Comparison of ENCODE assay signal across 10 cellular contexts in genomic region chr3:170867552-170867951, GRCh38. TPM values are rescaled to one million over a fixed set of nuclear protein-coding genes. Genes with fewer than 3 reads are reported as not detected.
DNase-seq lines count a peak whose midpoint lies in the region; ATAC-seq and TF ChIP-seq lines count a peak whose summit lies in the region.
"Had no signal": no experiment of that assay in that cellular context is flagged by ENCODE, and none has a peak within 500 bp of the region (broad histone marks: within the 10 kb centered on the region; RNA-seq: fewer than 3 reads in every experiment).

No MANE protein-coding gene starts in this region.

- CTCF ChIA-PET in activated naive CD4-positive, alpha-beta T cell treated with anti-CD3 and anti-CD28 coated beads, Interleukin-2, amount 10 ng/mL, durations not matched to agents 7 days and 5 days (lab: Charles Lee), result interaction anchor here (1.0 to 1.1 kb wide), 2 partner anchors 19 to 454 kb away, joined by 3 read pairs; no protein-coding TSS in a partner anchor
- CTCF ChIA-PET in WTC11 (lab: Charles Lee), result no interaction called here

- H3K27me3 Mint-ChIP-seq in activated naive CD4-positive, alpha-beta T cell treated with anti-CD3 and anti-CD28 coated beads, Interleukin-2, amount 10 ng/mL, durations not matched to agents 7 days and 5 days, result no peaks in the 10 kb centered on the region
- H3K27me3 Mint-ChIP-seq in WTC11 (ENCODE audit: low read depth), result no peaks in the 10 kb centered on the region
- H3K27me3 Mint-ChIP-seq in stimulated activated naive B cell treated with anti-CD40 and anti-IgM and Interleukin-4, amounts not matched to agents 10 μg/mL and 1 μg/mL and 100 μg/mL, for 72 hours, result no peaks in the 10 kb centered on the region

- peak overlapping the region; percentile 37 for H3K4me3 Mint-ChIP-seq in activated naive CD4-positive, alpha-beta T cell treated with anti-CD3 and anti-CD28 coated beads, Interleukin-2, amount 10 ng/mL, durations not matched to agents 7 days and 5 days
- H3K4me3 Mint-ChIP-seq in WTC11, result peak overlapping the region; percentile 41
- H3K4me3 Mint-ChIP-seq in stimulated activated naive B cell treated with anti-CD40 and anti-IgM and Interleukin-4, amounts not matched to agents 10 μg/mL and 1 μg/mL and 100 μg/mL, for 72 hours, result peak overlapping the region; percentile 55 to 62

- peaks cover 33% of the 10 kb centered on the region for H3K4me1 Mint-ChIP-seq in activated naive CD4-positive, alpha-beta T cell treated with anti-CD3 and anti-CD28 coated beads, Interleukin-2, amount 10 ng/mL, durations not matched to agents 7 days and 5 days
- peaks cover 25% of the 10 kb centered on the region for H3K4me1 Mint-ChIP-seq in WTC11
- peaks cover 12 to 24% of the 10 kb centered on the region in 2 donors for H3K4me1 Mint-ChIP-seq in stimulated activated naive B cell treated with anti-CD40 and anti-IgM and Interleukin-4, amounts not matched to agents 10 μg/mL and 1 μg/mL and 100 μg/mL, for 72 hours

- no peak for DNase-seq in activated naive CD4-positive, alpha-beta T cell treated with anti-CD3 and anti-CD28 coated beads, Interleukin-2, amount 10 ng/mL, durations not matched to agents 7 days and 5 days
- DNase-seq in activated naive CD4-positive, alpha-beta T cell (lab: John Stamatoyannopoulos, UW), result no peak
- no peak for DNase-seq in WTC11 (ENCODE audit: low spot score)
- DNase-seq in fibroblast of villous mesenchyme (ENCODE audit: low read depth), result peak; percentile 21
- DNase-seq in stimulated activated naive B cell treated with anti-CD40 and anti-IgM and Interleukin-4, amounts not matched to agents 10 μg/mL and 1 μg/mL and 100 μg/mL, for 72 hours, result no peak
- no peak for DNase-seq in AML-193 (lab: John Stamatoyannopoulos, UW)
- DNase-seq in germinal center (ENCODE audit: low spot score), result no peak
- DNase-seq in NCI-H2171 treated with DMSO at 0.1 percent for 48 hours (lab: John Stamatoyannopoulos, UW), result no peak
- DNase-seq: H7, NCI-H446 treated with DMSO at 0.1 percent for 48 hours had no signal

- H3K36me3 Mint-ChIP-seq in activated naive CD4-positive, alpha-beta T cell treated with anti-CD3 and anti-CD28 coated beads, Interleukin-2, amount 10 ng/mL, durations not matched to agents 7 days and 5 days, result peaks cover 40% of the 10 kb centered on the region
- H3K36me3 Mint-ChIP-seq in WTC11, result peaks cover 41% of the 10 kb centered on the region
- H3K36me3 Mint-ChIP-seq in stimulated activated naive B cell treated with anti-CD40 and anti-IgM and Interleukin-4, amounts not matched to agents 10 μg/mL and 1 μg/mL and 100 μg/mL, for 72 hours, result peaks cover 26 to 35% of the 10 kb centered on the region in 2 donors

- no peak for TF ChIP-seq CTCF in WTC11 (IDR thresholded peaks at IDR 0.05)
- TF ChIP-seq CTCF in fibroblast of villous mesenchyme (IDR thresholded peaks at IDR 0.05; ENCODE audit: insufficient read depth, low read depth, low read length), result no peak

- H3K9me3 Mint-ChIP-seq in activated naive CD4-positive, alpha-beta T cell treated with anti-CD3 and anti-CD28 coated beads, Interleukin-2, amount 10 ng/mL, durations not matched to agents 7 days and 5 days, result no peaks in the 10 kb centered on the region
- H3K9me3 Mint-ChIP-seq in WTC11, result peaks cover 3% of the 10 kb centered on the region; the same call in 1 of the 2 replicates
- peaks cover 0 to 5% of the 10 kb centered on the region in 2 donors for H3K9me3 Mint-ChIP-seq in stimulated activated naive B cell treated with anti-CD40 and anti-IgM and Interleukin-4, amounts not matched to agents 10 μg/mL and 1 μg/mL and 100 μg/mL, for 72 hours

- no peak for ATAC-seq in WTC11
- no peak for ATAC-seq in stimulated activated naive B cell treated with anti-CD40 and anti-IgM and Interleukin-4, amounts not matched to agents 10 μg/mL and 1 μg/mL and 100 μg/mL, for 72 hours (replicated peaks)

- H3K4me3 ChIP-seq in fibroblast of villous mesenchyme (ENCODE audit: low read depth, low read length), result peak overlapping the region; percentile 8

- POLR2A ChIA-PET in WTC11 (lab: Charles Lee), result no interaction called here

- H3K27ac Mint-ChIP-seq in activated naive CD4-positive, alpha-beta T cell treated with anti-CD3 and anti-CD28 coated beads, Interleukin-2, amount 10 ng/mL, durations not matched to agents 7 days and 5 days, result no peak overlapping the region
- peak overlapping the region; percentile 92 for H3K27ac Mint-ChIP-seq in WTC11
- peak overlapping the region; percentile 71 for H3K27ac Mint-ChIP-seq in stimulated activated naive B cell treated with anti-CD40 and anti-IgM and Interleukin-4, amounts not matched to agents 10 μg/mL and 1 μg/mL and 100 μg/mL, for 72 hours

TF ChIP-seq in WTC11, 78 proteins besides CTCF, POLR2A, EP300 and RAD21:
- TF ChIP-seq ZNF396 (CRISPR knock-in tag; IDR thresholded peaks at IDR 0.05; ENCODE audit: borderline replicate concordance) (no peak), FOXJ3 (CRISPR knock-in tag; IDR thresholded peaks at IDR 0.05; ENCODE audit: borderline replicate concordance) (no peak), ZNF416 (CRISPR knock-in tag; IDR thresholded peaks at IDR 0.05) (0 out of 2 replicates have a peak, but pooled peaks have one; percentile 55), NR2C2 (CRISPR knock-in tag; IDR thresholded peaks at IDR 0.05) (no peak), IRF2 (CRISPR knock-in tag; IDR thresholded peaks at IDR 0.05; ENCODE audit: borderline replicate concordance, low read depth) (no peak), MAX (CRISPR knock-in tag; IDR thresholded peaks at IDR 0.05) (no peak), PRRX2 (CRISPR knock-in tag; IDR thresholded peaks at IDR 0.05) (peak; percentile 47; the same call in 1 of the 2 replicates)
- TF ChIP-seq, protein P1, sequence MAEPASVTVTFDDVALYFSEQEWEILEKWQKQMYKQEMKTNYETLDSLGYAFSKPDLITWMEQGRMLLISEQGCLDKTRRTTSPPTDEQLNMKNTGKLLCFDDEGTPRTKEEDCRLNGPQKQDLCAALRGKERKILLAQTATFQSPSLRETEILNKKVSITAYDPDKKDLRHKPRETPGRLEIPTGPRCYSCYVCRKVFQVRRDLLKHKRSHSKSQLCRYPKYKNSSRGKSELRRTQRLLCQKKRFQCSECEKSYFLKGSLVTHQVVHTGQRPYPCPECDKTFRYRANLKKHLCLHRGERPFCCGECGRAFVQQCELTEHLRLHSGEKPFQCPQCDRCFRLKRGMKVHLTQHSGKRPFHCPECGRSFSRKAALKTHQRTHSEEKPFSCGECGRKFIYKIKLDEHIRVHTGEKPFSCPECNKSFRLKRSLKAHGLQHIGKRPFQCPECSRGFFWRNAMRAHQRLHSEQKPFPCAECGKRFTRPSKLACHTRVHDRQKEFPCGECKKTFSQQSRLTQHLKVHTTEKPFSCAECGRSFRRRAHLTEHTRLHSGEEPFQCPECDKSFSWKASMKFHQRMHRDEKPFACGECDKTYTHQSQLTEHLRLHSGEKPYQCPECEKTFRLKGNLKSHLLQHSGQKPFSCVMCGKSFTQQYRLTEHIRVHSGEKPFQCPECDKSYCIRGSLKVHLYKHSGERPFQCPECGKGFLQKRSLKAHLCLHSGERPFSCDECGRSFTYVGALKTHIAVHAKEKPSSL (CRISPR knock-in tag; conservative IDR thresholded peaks at IDR 0.05), result peak; percentile 17; the same call in 1 of the 2 replicates

RNA-seq across cellular contexts. Expression of gene RPL22L1, which starts 2.4 kb away (rescaled TPM):
- total RNA-seq in WTC11 (2021), result 120 to 169 TPM (median 125 TPM) in 3 replicates
- 126 and 218 TPM in 2 replicates for total RNA-seq in fibroblast of villous mesenchyme

RNA-seq across cellular contexts. Expression of gene EIF5A2, which starts 40.9 kb away (rescaled TPM):
- total RNA-seq in WTC11 (2021) (7.6 to 8.6 TPM (median 7.7 TPM) in 3 replicates), fibroblast of villous mesenchyme (12.2 and 18.1 TPM in 2 replicates)
